1 cellular context compared by ENCODE assay signal in genomic region chr12:47900480-47901129, GRCh38.
TF ChIP-seq lines count a peak whose summit lies in the region.

No MANE protein-coding gene starts in this region.

TF ChIP-seq in HepG2, 621 proteins besides CTCF, POLR2A, EP300 and RAD21 (continued from another document and continues in another):
- no peak for TF ChIP-seq HNF1A (IDR thresholded peaks at IDR 0.05; ENCODE audit: low read depth)
- TF ChIP-seq HNF1A (CRISPR knock-in tag; IDR thresholded peaks at IDR 0.05; ENCODE audit: borderline replicate concordance), result no peak
- TF ChIP-seq MIER2 (CRISPR knock-in tag; IDR thresholded peaks at IDR 0.05), result 0 out of 2 replicates have a peak, but pooled peaks have one; percentile 20
- no peak for TF ChIP-seq RXRA (CRISPR knock-in tag; IDR thresholded peaks at IDR 0.05)
- no peak for TF ChIP-seq ELK4 (CRISPR knock-in tag; IDR thresholded peaks at IDR 0.05; ENCODE audit: borderline replicate concordance)
- no peak for TF ChIP-seq ZNF326 (CRISPR knock-in tag; IDR thresholded peaks at IDR 0.05; ENCODE audit: borderline replicate concordance)
- peak; percentile 29 for TF ChIP-seq ZFP36 (IDR thresholded peaks at IDR 0.05; ENCODE audit: borderline replicate concordance, low read depth, low read length, partially characterized antibody)
- TF ChIP-seq ZNF20 (CRISPR knock-in tag; IDR thresholded peaks at IDR 0.05), result no peak
- no peak for TF ChIP-seq TSC22D2 (CRISPR knock-in tag; IDR thresholded peaks at IDR 0.05; ENCODE audit: borderline replicate concordance)
- TF ChIP-seq CREBL2 (CRISPR knock-in tag; IDR thresholded peaks at IDR 0.05; ENCODE audit: borderline replicate concordance), result no peak
- TF ChIP-seq JUN (CRISPR knock-in tag; IDR thresholded peaks at IDR 0.05), result no peak
- 0 out of 2 replicates have a peak, but pooled peaks have one; percentile 61 for TF ChIP-seq RELA (CRISPR knock-in tag; IDR thresholded peaks at IDR 0.05)
- no peak for TF ChIP-seq ZNF780A (CRISPR knock-in tag; IDR thresholded peaks at IDR 0.05)
- no peak for TF ChIP-seq POGZ (CRISPR knock-in tag; IDR thresholded peaks at IDR 0.05)
- peak; percentile 78; the same call in 1 of the 2 replicates for TF ChIP-seq BRCA1 (CRISPR knock-in tag; IDR thresholded peaks at IDR 0.05)
- no peak for TF ChIP-seq TRIM22 (IDR thresholded peaks at IDR 0.05)
- TF ChIP-seq SPEN (CRISPR knock-in tag; IDR thresholded peaks at IDR 0.05; ENCODE audit: low read depth), result 0 out of 2 replicates have a peak, but pooled peaks have one; percentile 44
- 0 out of 2 replicates have a peak, but pooled peaks have one; percentile 10 for TF ChIP-seq PATZ1 (CRISPR knock-in tag; IDR thresholded peaks at IDR 0.05)
- no peak for TF ChIP-seq MTA1 (CRISPR knock-in tag; IDR thresholded peaks at IDR 0.05; ENCODE audit: borderline replicate concordance)
- TF ChIP-seq MNT (IDR thresholded peaks at IDR 0.05), result no peak
- TF ChIP-seq ZNF790 (CRISPR knock-in tag; IDR thresholded peaks at IDR 0.05; ENCODE audit: borderline replicate concordance), result no peak
- TF ChIP-seq ZNF775 (CRISPR knock-in tag; IDR thresholded peaks at IDR 0.05; ENCODE audit: borderline replicate concordance), result no peak
- no peak for TF ChIP-seq NFATC3 (CRISPR knock-in tag; IDR thresholded peaks at IDR 0.05)
- no peak for TF ChIP-seq XBP1 (CRISPR knock-in tag; IDR thresholded peaks at IDR 0.05)
- TF ChIP-seq MEIS1 (CRISPR knock-in tag; IDR thresholded peaks at IDR 0.05; ENCODE audit: borderline replicate concordance), result no peak
- no peak for TF ChIP-seq ZNF264 (CRISPR knock-in tag; IDR thresholded peaks at IDR 0.05)
- TF ChIP-seq ZNF672 (CRISPR knock-in tag; IDR thresholded peaks at IDR 0.05), result no peak
- no peak for TF ChIP-seq SP1 (IDR thresholded peaks at IDR 0.05)
- 0 out of 2 replicates have a peak, but pooled peaks have one; percentile 27 for TF ChIP-seq SP1 (CRISPR knock-in tag; IDR thresholded peaks at IDR 0.05)
- TF ChIP-seq IKZF5 (CRISPR knock-in tag; IDR thresholded peaks at IDR 0.05), result 0 out of 2 replicates have a peak, but pooled peaks have one; percentile 37
- no peak for TF ChIP-seq IKZF1 (IDR thresholded peaks at IDR 0.05)
- TF ChIP-seq ATF1 (CRISPR knock-in tag; IDR thresholded peaks at IDR 0.05), result no peak
- TF ChIP-seq ZNF564 (CRISPR knock-in tag; IDR thresholded peaks at IDR 0.05), result no peak
- TF ChIP-seq ZNF546 (CRISPR knock-in tag; conservative IDR thresholded peaks at IDR 0.05), result no peak
- no peak for TF ChIP-seq ZNF562 (CRISPR knock-in tag; IDR thresholded peaks at IDR 0.05; ENCODE audit: borderline replicate concordance)
- TF ChIP-seq ZNF574 (CRISPR knock-in tag; IDR thresholded peaks at IDR 0.05), result peak; percentile 64
- TF ChIP-seq ZNF280B (CRISPR knock-in tag; IDR thresholded peaks at IDR 0.05; ENCODE audit: borderline replicate concordance), result no peak
- TF ChIP-seq HNRNPLL (IDR thresholded peaks at IDR 0.05; ENCODE audit: low read depth, low read length, poor library complexity, severe bottlenecking), result no peak
- 0 out of 2 replicates have a peak, but pooled peaks have one; percentile 22 for TF ChIP-seq UBTF (CRISPR knock-in tag; IDR thresholded peaks at IDR 0.05)
- TF ChIP-seq ZNF335 (CRISPR knock-in tag; IDR thresholded peaks at IDR 0.05), result no peak
- TF ChIP-seq YEATS2 (CRISPR knock-in tag; IDR thresholded peaks at IDR 0.05; ENCODE audit: borderline replicate concordance), result 0 out of 2 replicates have a peak, but pooled peaks have one; percentile 40
